In genomic region chr19:1305354-1305753, GRCh38 we compare ENCODE assay signal across 1 cellular context.
A peak's percentile ranks its signal among the peaks of the same experiment; 100 is the strongest.
TF ChIP-seq lines count a peak whose summit lies in the region.

No MANE protein-coding gene starts in this region.

TF ChIP-seq in HEK293, 187 proteins besides CTCF, POLR2A, EP300 and RAD21:
- TF ChIP-seq ZBTB6 (tag by site-specific recombination; IDR thresholded peaks at IDR 0.05) (peak; percentile 84), GLIS1 (tag by site-specific recombination; IDR thresholded peaks at IDR 0.05) (peak; percentile 27; the same call in 1 of the 2 replicates), ZNF600 (tag by site-specific recombination; IDR thresholded peaks at IDR 0.05) (peak; percentile 81)
